8 cellular contexts compared by ENCODE assay signal in the genomic region with DNA sequence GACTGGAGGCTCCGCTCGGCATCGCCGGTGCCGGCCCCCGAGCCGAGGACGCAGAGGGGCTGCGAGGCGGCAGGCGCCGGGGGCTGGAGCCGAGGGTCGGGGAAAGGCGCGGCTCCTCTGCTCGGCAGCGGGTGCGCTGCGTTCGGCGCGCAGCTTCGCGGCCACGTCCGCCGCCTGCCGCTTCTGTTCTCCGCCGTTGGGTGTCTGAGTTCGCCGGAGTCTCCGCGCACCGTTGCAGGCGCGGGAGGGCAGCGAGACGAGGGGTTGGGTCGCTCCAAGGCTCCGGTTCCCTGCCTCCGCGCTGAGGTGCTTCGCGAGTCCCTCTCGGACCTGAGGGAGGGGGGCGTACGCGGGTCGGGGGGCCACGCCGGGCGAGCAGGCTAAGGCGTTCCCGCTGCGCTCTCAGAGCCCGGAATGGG. TPM values are rescaled to one million over a fixed set of nuclear protein-coding genes. Genes with fewer than 3 reads are reported as not detected.
A peak's percentile ranks its signal among the peaks of the same experiment; 100 is the strongest.
DNase-seq lines count a peak whose midpoint lies in the region; ATAC-seq and TF ChIP-seq lines count a peak whose summit lies in the region.

No MANE protein-coding gene starts in this region.

- no peaks in the 10 kb centered on the region for H3K9me3 Mint-ChIP-seq in CD4-positive, CD25-positive, alpha-beta regulatory T cell
- no peaks in the 10 kb centered on the region for H3K9me3 Mint-ChIP-seq in activated naive CD4-positive, alpha-beta T cell treated with anti-CD3 and anti-CD28 coated beads for 36 hours

- no peaks in the 10 kb centered on the region for H3K9me3 ChIP-seq in CD4-positive, CD25-positive, alpha-beta regulatory T cell (ENCODE audit: control insufficient read depth in 2 of 2, low read length in 2 of 2)
- H3K9me3 ChIP-seq in left ventricle myocardium inferior (replicated peaks), result no peaks in the 10 kb centered on the region

- peaks cover 0 to 21% (median 9%) of the 10 kb centered on the region in 4 donors for H3K4me1 Mint-ChIP-seq in CD4-positive, CD25-positive, alpha-beta regulatory T cell
- H3K4me1 Mint-ChIP-seq in activated naive CD4-positive, alpha-beta T cell treated with anti-CD3 and anti-CD28 coated beads for 36 hours (ENCODE audit: low read depth), result peaks cover 11% of the 10 kb centered on the region

- H3K27me3 Mint-ChIP-seq in CD4-positive, CD25-positive, alpha-beta regulatory T cell, result peaks cover 15% of the 10 kb centered on the region
- peaks cover 15% of the 10 kb centered on the region for H3K27me3 Mint-ChIP-seq in activated naive CD4-positive, alpha-beta T cell treated with anti-CD3 and anti-CD28 coated beads for 36 hours (ENCODE audit: low read depth)

- H3K4me3 Mint-ChIP-seq in CD4-positive, CD25-positive, alpha-beta regulatory T cell, result peak overlapping the region; percentile 54 to 89 (median 87)
- peak overlapping the region; percentile 74 for H3K4me3 Mint-ChIP-seq in activated naive CD4-positive, alpha-beta T cell treated with anti-CD3 and anti-CD28 coated beads for 36 hours

- no peak overlapping the region for H3K27ac ChIP-seq in CD4-positive, CD25-positive, alpha-beta regulatory T cell (ENCODE audit: insufficient read depth, low read length, poor library complexity, severe bottlenecking)
- peak overlapping the region; percentile 93 for H3K27ac ChIP-seq in left ventricle myocardium inferior (replicated peaks)

- TF ChIP-seq CTCF in left ventricle myocardium inferior (IDR thresholded peaks at IDR 0.05; ENCODE audit: borderline replicate concordance) (no peak), retinal pigment epithelial cell (conservative IDR thresholded peaks at IDR 0.05; ENCODE audit: low read depth, low read length) (peak; percentile 14)

- peak in 2 of 3 donors; percentile 29 to 30 for DNase-seq in CD4-positive, CD25-positive, alpha-beta regulatory T cell
- DNase-seq in M059J (ENCODE audit: low read depth) (peak; percentile 30), left ventricle myocardium inferior (peak; percentile 36), retinal pigment epithelial cell (ENCODE audit: low read depth) (no peak), NCI-H2107 treated with DMSO at 0.1 percent for 48 hours (lab: John Stamatoyannopoulos, UW; ENCODE audit: unreplicated experiment) (no peak), DMS79 treated with DMSO at 0.1 percent for 48 hours (lab: John Stamatoyannopoulos, UW) (no peak)
- peak; percentile 29 for DNase-seq in activated naive CD4-positive, alpha-beta T cell treated with anti-CD3 and anti-CD28 coated beads for 36 hours

- no peak overlapping the region for H3K27ac Mint-ChIP-seq in CD4-positive, CD25-positive, alpha-beta regulatory T cell
- no peak overlapping the region for H3K27ac Mint-ChIP-seq in activated naive CD4-positive, alpha-beta T cell treated with anti-CD3 and anti-CD28 coated beads for 36 hours

- ATAC-seq in CD4-positive, CD25-positive, alpha-beta regulatory T cell (ENCODE audit: low read depth in 2 of 2), result peak in 1 of 2 donors; percentile 22
- ATAC-seq in GM21367 (IDR thresholded peaks at IDR 0.05; ENCODE audit: unreplicated experiment), result no peak

- peaks cover 17% of the 10 kb centered on the region for H3K4me1 ChIP-seq in CD4-positive, CD25-positive, alpha-beta regulatory T cell (ENCODE audit: control insufficient read depth, insufficient read depth, low read length, poor library complexity, severe bottlenecking)
- peaks cover 77% of the 10 kb centered on the region for H3K4me1 ChIP-seq in left ventricle myocardium inferior

- no peaks in the 10 kb centered on the region for H3K27me3 ChIP-seq in CD4-positive, CD25-positive, alpha-beta regulatory T cell (ENCODE audit: control insufficient read depth, insufficient read depth, low read length)
- H3K27me3 ChIP-seq in left ventricle myocardium inferior (ENCODE audit: low read depth), result peaks cover 49% of the 10 kb centered on the region

- no peaks in the 10 kb centered on the region for H3K36me3 ChIP-seq in CD4-positive, CD25-positive, alpha-beta regulatory T cell (ENCODE audit: control insufficient read depth, insufficient read depth, low read length)
- peaks cover 17% of the 10 kb centered on the region for H3K36me3 ChIP-seq in left ventricle myocardium inferior

- no peaks in the 10 kb centered on the region for H3K36me3 Mint-ChIP-seq in CD4-positive, CD25-positive, alpha-beta regulatory T cell
- H3K36me3 Mint-ChIP-seq in activated naive CD4-positive, alpha-beta T cell treated with anti-CD3 and anti-CD28 coated beads for 36 hours (ENCODE audit: low read depth), result no peaks in the 10 kb centered on the region

- no peak overlapping the region for H3K4me3 ChIP-seq in CD4-positive, CD25-positive, alpha-beta regulatory T cell (ENCODE audit: low read depth, low read length)
- peak overlapping the region; percentile 92 for H3K4me3 ChIP-seq in left ventricle myocardium inferior
- H3K4me3 ChIP-seq in retinal pigment epithelial cell (ENCODE audit: low read length), result peak overlapping the region; percentile 74

- CTCF ChIA-PET in activated naive CD4-positive, alpha-beta T cell treated with anti-CD3 and anti-CD28 coated beads for 36 hours (lab: Charles Lee), result interaction anchor here (0.6 kb wide), 1 partner anchor 25 kb away, joined by 4 read pairs; no protein-coding TSS in a partner anchor

- intact Hi-C loops in activated naive CD4-positive, alpha-beta T cell treated with anti-CD3 and anti-CD28 coated beads for 36 hours (cut with micrococcal nuclease), result loop anchor here (10.0 kb wide), 4 partner anchors 396 to 1126 kb away; no protein-coding TSS in a partner anchor
- intact Hi-C loops in left ventricle myocardium inferior (cut with micrococcal nuclease), result no loop called here

RNA-seq across cellular contexts. Expression of gene MN1, which starts 0.3 kb away (rescaled TPM):
- 0.39 TPM for total RNA-seq in CD4-positive, CD25-positive, alpha-beta regulatory T cell
- under 1 TPM in 1 of 4 donors, not detected in 3; 0.07 TPM for polyA plus RNA-seq in CD4-positive, CD25-positive, alpha-beta regulatory T cell
- 1.2 and 2.8 TPM in 2 replicates for total RNA-seq in M059J (2014; rRNA removed; shearing (Covaris generic))
- under 1 TPM in 1 of 2 experiments, not detected in 1; 0.12 TPM for total RNA-seq in activated naive CD4-positive, alpha-beta T cell treated with anti-CD3 and anti-CD28 coated beads for 36 hours
- total RNA-seq in left ventricle myocardium inferior, result 7.7 TPM

Comparison
In these comparisons a context has a peak if more than half of its experiments do, and no peak if none do; other contexts are left out.
1. DNase-seq: peak in CD4-positive, CD25-positive, alpha-beta regulatory T cell (2 of 3), M059J (single experiment), activated naive CD4-positive, alpha-beta T cell treated with anti-CD3 and anti-CD28 coated beads for 36 hours (single experiment) and left ventricle myocardium inferior (single experiment); none in retinal pigment epithelial cell (single experiment), NCI-H2107 treated with DMSO at 0.1 percent for 48 hours (single experiment) and DMS79 treated with DMSO at 0.1 percent for 48 hours (single experiment).